Comparison of ENCODE assay signal across 8 cellular contexts in genomic region chr2:60554649-60555065, GRCh38. TPM values are rescaled to one million over a fixed set of nuclear protein-coding genes. Genes with fewer than 3 reads are reported as not detected.
A peak's percentile ranks its signal among the peaks of the same experiment; 100 is the strongest.
DNase-seq lines count a peak whose midpoint lies in the region; ATAC-seq, FAIRE-seq and TF ChIP-seq lines count a peak whose summit lies in the region.

No MANE protein-coding gene starts in this region.

- H3K36me3 ChIP-seq in GM23338 (ENCODE audit: insufficient read depth), result no peaks in the 10 kb centered on the region

- peaks cover 13% of the 10 kb centered on the region; the same call in 1 of the 2 replicates for H3F3A ChIP-seq in GM23338 (replicated peaks; ENCODE audit: low read depth)

- H3K4me1 Mint-ChIP-seq in CD4-positive, alpha-beta T cell (ENCODE audit: low read depth), result peaks cover 43% of the 10 kb centered on the region
- H3K4me1 Mint-ChIP-seq in GM23338 (no peaks in the 10 kb centered on the region; the same call in none of the 3 replicates), progenitor cell of endocrine pancreas (ENCODE audit: low read depth) (peaks cover 19% of the 10 kb centered on the region)

- peaks cover 35% of the 10 kb centered on the region for H3K79me2 ChIP-seq in GM23338 (replicated peaks; ENCODE audit: insufficient read depth)

- H3K9me3 ChIP-seq in CD4-positive, alpha-beta T cell (ENCODE audit: control insufficient read depth, low read length), result no peaks in the 10 kb centered on the region

- no peaks in the 10 kb centered on the region for H3K9me2 ChIP-seq in GM23338 (ENCODE audit: insufficient read depth)

- no peaks in the 10 kb centered on the region for H4K20me1 ChIP-seq in GM23338 (replicated peaks; ENCODE audit: insufficient read depth)

- H3K4me1 ChIP-seq in GM23338 (ENCODE audit: insufficient read depth), result peaks cover 16% of the 10 kb centered on the region; the same call in 1 of the 2 replicates
- H3K4me1 ChIP-seq in foreskin keratinocyte, result peaks cover 10% of the 10 kb centered on the region

- no peak overlapping the region for H3K27ac ChIP-seq in CD4-positive, alpha-beta T cell (ENCODE audit: low read depth, low read length)
- H3K27ac ChIP-seq in GM23338 (ENCODE audit: low read depth), result no peak overlapping the region
- peak overlapping the region; percentile 47 for H3K27ac ChIP-seq in foreskin keratinocyte

- peak overlapping the region; percentile 4 for H2AFZ ChIP-seq in GM23338

- intact Hi-C loops in CD4-positive, alpha-beta T cell (cut with DNase I, micrococcal nuclease), result loop anchor here (5.0 to 10.0 kb wide), 5 partner anchors 292 to 1530 kb away; no protein-coding TSS in a partner anchor

- POLR2A ChIA-PET in CD4-positive, alpha-beta T cell (lab: Charles Lee), result no interaction called here

- FAIRE-seq in GM12892 (lab: Jason Lieb, UNC), result no peak

- H3K4me3 Mint-ChIP-seq in CD4-positive, alpha-beta T cell, result peak overlapping the region; percentile 92
- H3K4me3 Mint-ChIP-seq in GM23338, result peak overlapping the region; percentile 89
- peak overlapping the region; percentile 96 for H3K4me3 Mint-ChIP-seq in progenitor cell of endocrine pancreas (ENCODE audit: low read depth)

- no peak for ATAC-seq in CD4-positive, alpha-beta T cell (ENCODE audit: poor library complexity)
- ATAC-seq in GM23338, result peak; percentile 3
- ATAC-seq in SK-N-SH treated with all-trans-retinoic acid at 6 μM for 48 hours, result peak; percentile 16
- ATAC-seq in foreskin keratinocyte, result peak; percentile 5

- peaks cover 72% of the 10 kb centered on the region for H3K27me3 Mint-ChIP-seq in CD4-positive, alpha-beta T cell
- peaks cover 9% of the 10 kb centered on the region for H3K27me3 Mint-ChIP-seq in GM23338 (ENCODE audit: insufficient read depth, low read depth, poor library complexity)
- peaks cover 40% of the 10 kb centered on the region for H3K27me3 Mint-ChIP-seq in progenitor cell of endocrine pancreas

- H3K4me3 ChIP-seq in GM23338, result peak overlapping the region; percentile 89

- peaks cover 76% of the 10 kb centered on the region for H3K27me3 ChIP-seq in CD4-positive, alpha-beta T cell (ENCODE audit: control insufficient read depth, insufficient read depth, low read length)
- H3K27me3 ChIP-seq in GM23338 (ENCODE audit: insufficient read depth) (peaks cover 25% of the 10 kb centered on the region), foreskin keratinocyte (peaks cover 25% of the 10 kb centered on the region)

- DNase-seq in CD4-positive, alpha-beta T cell, result no peak
- DNase-seq in GM23338 (ENCODE audit: low spot score) (peak; percentile 59), foreskin keratinocyte (no peak), progenitor cell of endocrine pancreas (ENCODE audit: low spot score, unreplicated experiment) (no peak), HuH-7.5 (ENCODE audit: low spot score) (no peak), NCI-H2196 (lab: John Stamatoyannopoulos, UW; ENCODE audit: unreplicated experiment) (no peak), GM12892 (ENCODE audit: insufficient read length) (no peak)

- H3K4me2 ChIP-seq in GM23338, result peak overlapping the region; percentile 85

- TF ChIP-seq CTCF in CD4-positive, alpha-beta T cell (IDR thresholded peaks at IDR 0.05), result no peak
- TF ChIP-seq CTCF in GM23338 (conservative IDR thresholded peaks at IDR 0.05; ENCODE audit: low read depth in 2 of 2), result no peak
- TF ChIP-seq CTCF in foreskin keratinocyte (conservative IDR thresholded peaks at IDR 0.05), result no peak
- TF ChIP-seq CTCF in progenitor cell of endocrine pancreas (IDR thresholded peaks at IDR 0.05; ENCODE audit: unreplicated experiment), result no peak

- H3K9me3 Mint-ChIP-seq in CD4-positive, alpha-beta T cell, result no peaks in the 10 kb centered on the region
- H3K9me3 Mint-ChIP-seq in GM23338 (no peaks in the 10 kb centered on the region; the same call in 2 of the 3 replicates), progenitor cell of endocrine pancreas (ENCODE audit: low read depth) (no peaks in the 10 kb centered on the region)

- peaks cover 8% of the 10 kb centered on the region for H3K36me3 Mint-ChIP-seq in CD4-positive, alpha-beta T cell (ENCODE audit: low read depth)
- peaks cover 5% of the 10 kb centered on the region for H3K36me3 Mint-ChIP-seq in GM23338 (ENCODE audit: low read depth)
- no peaks in the 10 kb centered on the region for H3K36me3 Mint-ChIP-seq in progenitor cell of endocrine pancreas (ENCODE audit: insufficient read depth)

- CTCF ChIA-PET in CD4-positive, alpha-beta T cell (lab: Charles Lee), result no interaction called here

- no peak for TF ChIP-seq POLR2A in GM12892 (IDR thresholded peaks at IDR 0.05; ENCODE audit: low read depth, low read length)

- peak overlapping the region; percentile 57 for H3K27ac Mint-ChIP-seq in CD4-positive, alpha-beta T cell
- H3K27ac Mint-ChIP-seq in GM23338 (no peak overlapping the region; the same call in 1 of the 2 replicates), progenitor cell of endocrine pancreas (peak overlapping the region; percentile 49)

TF ChIP-seq in GM23338, 12 proteins besides CTCF, POLR2A, EP300 and RAD21:
- TF ChIP-seq POLR2AphosphoS5 (IDR thresholded peaks at IDR 0.05; ENCODE audit: low read depth), result peak; percentile 17; the same call in 1 of the 2 replicates
- TF ChIP-seq, protein P1, sequence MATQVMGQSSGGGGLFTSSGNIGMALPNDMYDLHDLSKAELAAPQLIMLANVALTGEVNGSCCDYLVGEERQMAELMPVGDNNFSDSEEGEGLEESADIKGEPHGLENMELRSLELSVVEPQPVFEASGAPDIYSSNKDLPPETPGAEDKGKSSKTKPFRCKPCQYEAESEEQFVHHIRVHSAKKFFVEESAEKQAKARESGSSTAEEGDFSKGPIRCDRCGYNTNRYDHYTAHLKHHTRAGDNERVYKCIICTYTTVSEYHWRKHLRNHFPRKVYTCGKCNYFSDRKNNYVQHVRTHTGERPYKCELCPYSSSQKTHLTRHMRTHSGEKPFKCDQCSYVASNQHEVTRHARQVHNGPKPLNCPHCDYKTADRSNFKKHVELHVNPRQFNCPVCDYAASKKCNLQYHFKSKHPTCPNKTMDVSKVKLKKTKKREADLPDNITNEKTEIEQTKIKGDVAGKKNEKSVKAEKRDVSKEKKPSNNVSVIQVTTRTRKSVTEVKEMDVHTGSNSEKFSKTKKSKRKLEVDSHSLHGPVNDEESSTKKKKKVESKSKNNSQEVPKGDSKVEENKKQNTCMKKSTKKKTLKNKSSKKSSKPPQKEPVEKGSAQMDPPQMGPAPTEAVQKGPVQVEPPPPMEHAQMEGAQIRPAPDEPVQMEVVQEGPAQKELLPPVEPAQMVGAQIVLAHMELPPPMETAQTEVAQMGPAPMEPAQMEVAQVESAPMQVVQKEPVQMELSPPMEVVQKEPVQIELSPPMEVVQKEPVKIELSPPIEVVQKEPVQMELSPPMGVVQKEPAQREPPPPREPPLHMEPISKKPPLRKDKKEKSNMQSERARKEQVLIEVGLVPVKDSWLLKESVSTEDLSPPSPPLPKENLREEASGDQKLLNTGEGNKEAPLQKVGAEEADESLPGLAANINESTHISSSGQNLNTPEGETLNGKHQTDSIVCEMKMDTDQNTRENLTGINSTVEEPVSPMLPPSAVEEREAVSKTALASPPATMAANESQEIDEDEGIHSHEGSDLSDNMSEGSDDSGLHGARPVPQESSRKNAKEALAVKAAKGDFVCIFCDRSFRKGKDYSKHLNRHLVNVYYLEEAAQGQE (IDR thresholded peaks at IDR 0.05; ENCODE audit: unreplicated experiment), result no peak
TF ChIP-seq in GM23338: peak in this region for 1.

TF ChIP-seq in SK-N-SH treated with all-trans-retinoic acid at 6 μM for 48 hours, 23 proteins besides CTCF, POLR2A, EP300 and RAD21:
- TF ChIP-seq OSR1 (CRISPR knock-in tag; IDR thresholded peaks at IDR 0.05) (no peak), ZNF8 (CRISPR knock-in tag; IDR thresholded peaks at IDR 0.05) (no peak), RARB (CRISPR knock-in tag; IDR thresholded peaks at IDR 0.05) (no peak)

RNA-seq across cellular contexts. Expression of gene BCL11A, which starts 1.2 kb away (rescaled TPM):
- total RNA-seq in CD4-positive, alpha-beta T cell, result 1 to 10 TPM; 2.3 to 3.3 TPM
- 49.2 and 57.5 TPM in 2 replicates for total RNA-seq in GM23338 (2014; rRNA removed; shearing (Covaris generic))
- polyA plus RNA-seq in GM23338 (2016; fragmentation: Nextera tagmentation; extraction: Ambion mirVana) (72.5 and 77.6 TPM in 2 replicates), foreskin keratinocyte (5.3 and 6.9 TPM in 2 replicates)
- total RNA-seq in foreskin keratinocyte (7.1 and 7.2 TPM in 2 replicates), progenitor cell of endocrine pancreas (46.2 and 47.9 TPM in 2 replicates)
- polyA plus RNA-seq in GM12892 (2012; ENCODE audit: missing spikeins), result 7.2 TPM
